ENCODE assay signal across 1 cellular context in genomic region chr15:79035111-79035601, GRCh38.
TF ChIP-seq lines count a peak whose summit lies in the region.

No MANE protein-coding gene starts in this region.

TF ChIP-seq in GM23338, 12 proteins besides CTCF, POLR2A, EP300 and RAD21 (continued from another document):
- TF ChIP-seq REST (IDR thresholded peaks at IDR 0.05; ENCODE audit: unreplicated experiment) (no peak), EZH2phosphoT487 (IDR thresholded peaks at IDR 0.05; ENCODE audit: unreplicated experiment) (no peak), ZNF114 (CRISPR knock-in tag; IDR thresholded peaks at IDR 0.05) (no peak), ETS1 (IDR thresholded peaks at IDR 0.05) (no peak), ZNF462 (CRISPR knock-in tag; IDR thresholded peaks at IDR 0.05) (no peak)
TF ChIP-seq in GM23338: peak in this region for 0.
